Comparison of ENCODE assay signal across 1 cellular context in the genomic region with DNA sequence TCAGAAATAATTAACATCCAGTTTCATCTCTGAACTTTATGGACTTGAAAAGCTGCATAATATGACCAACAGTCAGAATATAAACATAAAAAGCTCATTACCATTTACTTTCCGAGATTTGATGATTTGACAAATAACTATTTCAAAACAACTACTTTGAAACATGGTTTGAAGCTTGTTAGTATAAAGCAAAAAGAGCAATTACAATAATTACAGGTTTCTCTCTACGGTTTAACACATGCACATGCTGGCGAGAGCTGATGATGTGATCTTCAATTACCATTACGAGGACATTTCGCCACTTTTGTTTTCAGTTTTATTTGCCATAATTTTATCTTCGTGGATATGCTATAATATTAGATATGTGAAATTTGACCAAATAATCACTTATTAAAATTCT.
TF ChIP-seq lines count a peak whose summit lies in the region.

No MANE protein-coding gene starts in this region.

TF ChIP-seq in SK-N-SH, 30 proteins besides CTCF, POLR2A, EP300 and RAD21 (continued from another document):
- TF ChIP-seq, protein P1, sequence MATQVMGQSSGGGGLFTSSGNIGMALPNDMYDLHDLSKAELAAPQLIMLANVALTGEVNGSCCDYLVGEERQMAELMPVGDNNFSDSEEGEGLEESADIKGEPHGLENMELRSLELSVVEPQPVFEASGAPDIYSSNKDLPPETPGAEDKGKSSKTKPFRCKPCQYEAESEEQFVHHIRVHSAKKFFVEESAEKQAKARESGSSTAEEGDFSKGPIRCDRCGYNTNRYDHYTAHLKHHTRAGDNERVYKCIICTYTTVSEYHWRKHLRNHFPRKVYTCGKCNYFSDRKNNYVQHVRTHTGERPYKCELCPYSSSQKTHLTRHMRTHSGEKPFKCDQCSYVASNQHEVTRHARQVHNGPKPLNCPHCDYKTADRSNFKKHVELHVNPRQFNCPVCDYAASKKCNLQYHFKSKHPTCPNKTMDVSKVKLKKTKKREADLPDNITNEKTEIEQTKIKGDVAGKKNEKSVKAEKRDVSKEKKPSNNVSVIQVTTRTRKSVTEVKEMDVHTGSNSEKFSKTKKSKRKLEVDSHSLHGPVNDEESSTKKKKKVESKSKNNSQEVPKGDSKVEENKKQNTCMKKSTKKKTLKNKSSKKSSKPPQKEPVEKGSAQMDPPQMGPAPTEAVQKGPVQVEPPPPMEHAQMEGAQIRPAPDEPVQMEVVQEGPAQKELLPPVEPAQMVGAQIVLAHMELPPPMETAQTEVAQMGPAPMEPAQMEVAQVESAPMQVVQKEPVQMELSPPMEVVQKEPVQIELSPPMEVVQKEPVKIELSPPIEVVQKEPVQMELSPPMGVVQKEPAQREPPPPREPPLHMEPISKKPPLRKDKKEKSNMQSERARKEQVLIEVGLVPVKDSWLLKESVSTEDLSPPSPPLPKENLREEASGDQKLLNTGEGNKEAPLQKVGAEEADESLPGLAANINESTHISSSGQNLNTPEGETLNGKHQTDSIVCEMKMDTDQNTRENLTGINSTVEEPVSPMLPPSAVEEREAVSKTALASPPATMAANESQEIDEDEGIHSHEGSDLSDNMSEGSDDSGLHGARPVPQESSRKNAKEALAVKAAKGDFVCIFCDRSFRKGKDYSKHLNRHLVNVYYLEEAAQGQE (IDR thresholded peaks at IDR 0.05; ENCODE audit: low read depth, low read length): no peak
- TF ChIP-seq FOXM1 (IDR thresholded peaks at IDR 0.05; ENCODE audit: low read depth) (no peak), MEF2A (IDR thresholded peaks at IDR 0.05; ENCODE audit: borderline replicate concordance, low read depth) (no peak), SMC3 (IDR thresholded peaks at IDR 0.05; ENCODE audit: low read depth, low read length) (no peak), TCF12 (IDR thresholded peaks at IDR 0.05) (no peak), ELF1 (IDR thresholded peaks at IDR 0.05) (no peak), NRF1 (IDR thresholded peaks at IDR 0.05; ENCODE audit: low read depth, low read length) (no peak), RFX5 (IDR thresholded peaks at IDR 0.05; ENCODE audit: low read length) (no peak), JUND (IDR thresholded peaks at IDR 0.05) (no peak), GABPA (IDR thresholded peaks at IDR 0.05; ENCODE audit: low read depth) (no peak), ZBTB33 (IDR thresholded peaks at IDR 0.05; ENCODE audit: borderline replicate concordance, low read depth) (no peak), YY1 (IDR thresholded peaks at IDR 0.05; ENCODE audit: low read depth) (no peak)
- TF ChIP-seq, protein P2, sequence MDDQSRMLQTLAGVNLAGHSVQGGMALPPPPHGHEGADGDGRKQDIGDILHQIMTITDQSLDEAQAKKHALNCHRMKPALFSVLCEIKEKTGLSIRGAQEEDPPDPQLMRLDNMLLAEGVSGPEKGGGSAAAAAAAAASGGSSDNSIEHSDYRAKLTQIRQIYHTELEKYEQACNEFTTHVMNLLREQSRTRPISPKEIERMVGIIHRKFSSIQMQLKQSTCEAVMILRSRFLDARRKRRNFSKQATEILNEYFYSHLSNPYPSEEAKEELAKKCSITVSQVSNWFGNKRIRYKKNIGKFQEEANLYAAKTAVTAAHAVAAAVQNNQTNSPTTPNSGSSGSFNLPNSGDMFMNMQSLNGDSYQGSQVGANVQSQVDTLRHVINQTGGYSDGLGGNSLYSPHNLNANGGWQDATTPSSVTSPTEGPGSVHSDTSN (IDR thresholded peaks at IDR 0.05): no peak
TF ChIP-seq in SK-N-SH: peak in this region for 0.
